ENCODE assay signal across 35 cellular contexts in the genomic region with DNA sequence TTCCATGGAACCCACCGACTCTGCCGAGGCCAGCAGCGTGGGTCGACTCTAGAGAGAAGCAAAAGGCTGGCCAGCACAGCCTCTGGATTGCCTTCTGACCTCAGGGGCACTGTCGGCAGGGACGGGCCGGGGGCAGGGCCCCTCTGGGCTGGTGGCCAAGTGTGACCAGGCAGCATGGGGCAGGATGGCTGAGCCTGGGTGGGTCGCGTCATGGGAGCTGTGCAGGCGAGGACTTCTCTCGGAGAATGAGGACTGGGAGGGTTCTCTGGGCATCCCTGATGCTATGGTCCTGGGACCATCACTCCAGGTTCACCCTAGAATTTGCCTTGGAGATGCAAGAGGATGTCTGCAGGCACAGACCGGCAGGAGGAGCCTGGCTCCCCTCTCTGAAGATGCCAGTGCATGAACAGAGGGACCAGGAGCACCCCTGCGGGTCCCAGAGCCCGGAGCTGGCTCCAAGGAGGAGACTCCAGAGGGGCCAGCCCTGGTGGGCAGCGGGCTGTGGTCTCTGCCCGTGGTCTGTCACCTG.
"Had no signal": no experiment of that assay in that cellular context is flagged by ENCODE, and none has a peak within 500 bp of the region (broad histone marks: within the 10 kb centered on the region; RNA-seq: fewer than 3 reads in every experiment).

No MANE protein-coding gene starts in this region.

- H3K4me1 Mint-ChIP-seq: activated naive CD8-positive, alpha-beta T cell treated with anti-CD3 and anti-CD28 coated beads for 36 hours; nephron; stimulated activated naive B cell treated with anti-CD40 and anti-IgM and Interleukin-4, amounts not matched to agents 10 μg/mL and 1 μg/mL and 100 μg/mL, for 72 hours had no signal

- H3K4me1 ChIP-seq: adrenal gland, esophagus muscularis mucosa, foreskin keratinocyte, left lung, testis, vagina had no signal

- H3K27ac Mint-ChIP-seq: activated naive CD8-positive, alpha-beta T cell treated with anti-CD3 and anti-CD28 coated beads for 36 hours; nephron; progenitor cell of endocrine pancreas; stimulated activated naive B cell treated with anti-CD40 and anti-IgM and Interleukin-4, amounts not matched to agents 10 μg/mL and 1 μg/mL and 100 μg/mL, for 72 hours; T-helper 1 cell treated with Interleukin-12 subunit alpha and Interleukin-12 subunit beta and Interleukin-4 antibody, amounts not matched to agents 30 μg/mL and 1 μg/mL, for 36 hours; type B pancreatic cell had no signal

- DNase-seq: activated CD4-positive, alpha-beta T cell treated with anti-CD3 and anti-CD28 coated beads for 48 hours; activated CD4-positive, alpha-beta T cell treated with anti-CD3 and anti-CD28 coated beads, Interleukin-2, amount 50 U/mL, for 48 hours; activated CD8-positive, alpha-beta memory T cell treated with anti-CD3 and anti-CD28 coated beads for 24 hours; activated effector memory CD4-positive, alpha-beta T cell treated with Interleukin-2 at 50 U/mL for 16 hours; activated naive CD4-positive, alpha-beta T cell treated with Interleukin-2 at 50 U/mL for 16 hours; activated naive CD8-positive, alpha-beta T cell treated with anti-CD3 and anti-CD28 coated beads for 36 hours; adrenal gland; brain microvascular endothelial cell; central memory CD4-positive, alpha-beta T cell; dermis blood vessel endothelial cell; effector CD4-positive, alpha-beta T cell; foreskin keratinocyte; kidney glomerular epithelial cell; ovary; stimulated activated CD4-positive, alpha-beta T cell treated with anti-CD3 and anti-CD28 coated beads, Interleukin-1b, Interleukin-23, amount 100 ng/mL, for 48 hours; stimulated activated CD4-positive, alpha-beta T cell treated with anti-CD3 and anti-CD28 coated beads, Interleukin-4, amount 100 ng/mL, for 4 hours; stimulated activated CD8-positive, alpha-beta memory T cell treated with anti-CD3 and anti-CD28 coated beads, Interleukin-4, amount 100 ng/mL, for 48 hours; stimulated activated naive B cell treated with anti-CD40 and anti-IgM and Interleukin-4, amounts not matched to agents 10 μg/mL and 1 μg/mL and 100 μg/mL, for 72 hours; T-helper 9 cell; testis had no signal

- FAIRE-seq: astrocyte, colon, TTC549 had no signal

- H3K27me3 Mint-ChIP-seq: activated naive CD8-positive, alpha-beta T cell treated with anti-CD3 and anti-CD28 coated beads for 36 hours had no signal

- ATAC-seq: activated CD4-positive, CD25-positive, alpha-beta regulatory T cell treated with anti-CD3 and anti-CD28 coated beads, Interleukin-2, amount 50 U/mL, for 24 hours; foreskin keratinocyte; left lung; stimulated activated naive B cell treated with anti-CD40 and anti-IgM and Interleukin-4, amounts not matched to agents 10 μg/mL and 1 μg/mL and 100 μg/mL, for 72 hours had no signal

- H3K4me3 ChIP-seq: adrenal gland, esophagus muscularis mucosa, left lung, lung, ovary, smooth muscle cell, testis, vagina had no signal

- H3K27ac ChIP-seq: adrenal gland, brain microvascular endothelial cell, esophagus muscularis mucosa, foreskin keratinocyte, left lung, neutrophil, ovary, testis, vagina, VCaP had no signal

- H3K27me3 ChIP-seq: adrenal gland, brain microvascular endothelial cell, esophagus muscularis mucosa, foreskin keratinocyte, ovary, testis, vagina had no signal

- H3K4me2 ChIP-seq: smooth muscle cell had no signal

- H3K4me3 Mint-ChIP-seq: activated naive CD8-positive, alpha-beta T cell treated with anti-CD3 and anti-CD28 coated beads for 36 hours; nephron; stimulated activated naive B cell treated with anti-CD40 and anti-IgM and Interleukin-4, amounts not matched to agents 10 μg/mL and 1 μg/mL and 100 μg/mL, for 72 hours; T-helper 1 cell treated with Interleukin-12 subunit alpha and Interleukin-12 subunit beta and Interleukin-4 antibody, amounts not matched to agents 30 μg/mL and 1 μg/mL, for 36 hours; type B pancreatic cell had no signal

- H3K9me3 Mint-ChIP-seq: nephron, type B pancreatic cell had no signal

- H3K9me3 ChIP-seq: adrenal gland, esophagus muscularis mucosa, ovary, testis, vagina had no signal

- H3K36me3 ChIP-seq: adrenal gland, brain microvascular endothelial cell, esophagus muscularis mucosa, left lung, neutrophil, ovary, vagina had no signal

- H3K36me3 Mint-ChIP-seq: activated naive CD8-positive, alpha-beta T cell treated with anti-CD3 and anti-CD28 coated beads for 36 hours; stimulated activated naive B cell treated with anti-CD40 and anti-IgM and Interleukin-4, amounts not matched to agents 10 μg/mL and 1 μg/mL and 100 μg/mL, for 72 hours; type B pancreatic cell had no signal
